15 cellular contexts compared by ENCODE assay signal in the genomic region with DNA sequence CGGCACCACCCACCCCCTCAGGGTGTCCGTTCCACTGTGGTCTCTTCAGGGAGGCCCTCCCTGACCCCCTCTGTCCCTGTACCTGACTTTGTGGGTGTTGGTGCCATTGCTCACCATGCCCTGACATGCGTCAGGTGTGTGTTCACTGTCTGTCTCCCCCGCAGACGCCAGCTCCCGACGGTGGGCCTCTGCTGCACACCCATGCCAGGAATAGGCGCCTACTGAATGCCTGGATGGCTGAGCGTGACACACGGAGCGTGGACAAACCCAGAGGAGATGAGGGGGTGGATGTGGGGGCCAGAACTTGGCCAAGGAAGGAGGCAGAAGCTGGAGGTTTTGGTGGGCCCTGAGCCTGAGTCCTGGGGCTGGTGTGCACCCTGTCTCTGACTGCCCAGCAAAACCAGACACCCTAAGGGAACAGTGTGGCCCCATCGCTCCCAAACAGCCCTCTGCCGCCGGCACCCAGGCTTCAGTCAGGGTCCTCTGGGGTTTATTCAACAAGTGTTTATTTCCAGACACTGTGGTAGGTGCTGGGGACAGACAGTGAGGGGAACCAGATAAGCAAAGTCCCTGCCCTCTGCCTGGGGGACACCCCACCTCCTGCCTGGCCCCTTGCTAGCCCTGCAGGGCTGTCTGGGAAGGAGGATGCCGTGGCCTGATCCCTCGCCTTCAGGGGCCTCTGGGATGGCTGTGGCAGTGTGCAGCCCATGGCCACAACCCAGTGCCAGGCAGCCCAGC.
"Had no signal": no experiment of that assay in that cellular context is flagged by ENCODE, and none has a peak within 500 bp of the region (broad histone marks: within the 10 kb centered on the region; RNA-seq: fewer than 3 reads in every experiment).

No MANE protein-coding gene starts in this region.

- DNase-seq: colonic mucosa; dermis blood vessel endothelial cell; effector CD4-positive, alpha-beta T cell; heart right ventricle; kidney glomerular epithelial cell; mesendoderm; naive B cell; sigmoid colon; stimulated activated CD4-positive, alpha-beta T cell treated with anti-CD3 and anti-CD28 coated beads, Interleukin-12 subunit alpha, Interleukin-12 subunit beta, amount 100 ng/mL, for 4 hours; stimulated activated naive CD8-positive, alpha-beta T cell treated with anti-CD3 and anti-CD28 coated beads, Interleukin-15, Interleukin-2, amounts not matched to agents 100 U/mL and 50 U/mL, for 24 hours; testis had no signal

- H3K4me3 ChIP-seq: colonic mucosa, heart right ventricle, left lung, lung, sigmoid colon, skin epidermis, testis, tibial nerve had no signal

- H3K4me1 ChIP-seq: colonic mucosa, left lung, sigmoid colon, testis had no signal

- H3K9me3 ChIP-seq: colonic mucosa, left lung, sigmoid colon, testis had no signal

- H3K27ac ChIP-seq: colonic mucosa, heart right ventricle, left lung, sigmoid colon, skin epidermis, testis, tibial nerve had no signal

- H3K36me3 ChIP-seq: colonic mucosa, heart right ventricle, left lung, sigmoid colon, tibial nerve had no signal

- H3K27me3 ChIP-seq: colonic mucosa, testis had no signal

- ATAC-seq: heart right ventricle; left lung; stimulated activated naive CD8-positive, alpha-beta T cell treated with anti-CD3 and anti-CD28 coated beads, Interleukin-15, Interleukin-2, amounts not matched to agents 100 U/mL and 50 U/mL, for 24 hours had no signal
